In genomic region chr17:17180141-17180603, GRCh38 we compare ENCODE assay signal across 11 cellular contexts. TPM values are rescaled to one million over a fixed set of nuclear protein-coding genes. Genes with fewer than 3 reads are reported as not detected.
DNase-seq lines count a peak whose midpoint lies in the region; ATAC-seq and TF ChIP-seq lines count a peak whose summit lies in the region.
"Had no signal": no experiment of that assay in that cellular context is flagged by ENCODE, and none has a peak within 500 bp of the region (broad histone marks: within the 10 kb centered on the region; RNA-seq: fewer than 3 reads in every experiment).

No MANE protein-coding gene starts in this region.

- CTCF ChIA-PET in activated CD4-positive, alpha-beta memory T cell treated with anti-CD3 and anti-CD28 coated beads for 36 hours (lab: Charles Lee), result interaction anchor here (0.7 to 1.4 kb wide), 2 partner anchors 38 to 180 kb away, joined by 3 to 4 read pairs; no protein-coding TSS in a partner anchor

- intact Hi-C loops in activated CD4-positive, alpha-beta memory T cell treated with anti-CD3 and anti-CD28 coated beads for 36 hours (cut with micrococcal nuclease), result loop anchor here (10.0 kb wide), 1 partner anchor 65 kb away; no protein-coding TSS in a partner anchor
- intact Hi-C loops in dorsolateral prefrontal cortex (cut with DNase I), result no loop called here

- no peak overlapping the region for H2AFZ ChIP-seq in osteoblast (ENCODE audit: low read length)

- peak; percentile 93 for DNase-seq in G401 (ENCODE audit: low spot score)
- DNase-seq in activated CD4-positive, alpha-beta memory T cell treated with anti-CD3 and anti-CD28 coated beads for 36 hours, result peak; percentile 56
- DNase-seq in dorsolateral prefrontal cortex, result peak; percentile 28 to 83 (median 73)
- DNase-seq in osteoblast (ENCODE audit: insufficient read length, low spot score, missing footprints), result peak; percentile 68
- DNase-seq in HPDE6-E6E7 (ENCODE audit: extremely low spot score), result no peak
- no peak for DNase-seq in MV-4-11 (lab: John Stamatoyannopoulos, UW)
- no peak for DNase-seq in DMS53 treated with DMSO at 0.1 percent for 48 hours (lab: John Stamatoyannopoulos, UW; ENCODE audit: unreplicated experiment)
- DNase-seq: midbrain, NCI-H446 treated with DMSO at 0.1 percent for 48 hours had no signal

- H3K36me3 ChIP-seq in osteoblast (ENCODE audit: insufficient read depth, low read length), result peaks cover 95% of the 10 kb centered on the region

- peaks cover 17% of the 10 kb centered on the region for H4K20me1 ChIP-seq in osteoblast (ENCODE audit: insufficient read depth, low read length)

- peaks cover 48% of the 10 kb centered on the region for H3K36me3 Mint-ChIP-seq in activated CD4-positive, alpha-beta memory T cell treated with anti-CD3 and anti-CD28 coated beads for 36 hours

- no peaks in the 10 kb centered on the region for H3K9me3 Mint-ChIP-seq in activated CD4-positive, alpha-beta memory T cell treated with anti-CD3 and anti-CD28 coated beads for 36 hours

- in situ Hi-C loops in G401 (cut with HindIII; ENCODE audit: low sequenced_read_pairs), result no loop called here

- peaks cover 87% of the 10 kb centered on the region for H3K4me1 Mint-ChIP-seq in activated CD4-positive, alpha-beta memory T cell treated with anti-CD3 and anti-CD28 coated beads for 36 hours (ENCODE audit: low read depth)

- peak overlapping the region; percentile 95 for H3K27ac Mint-ChIP-seq in activated CD4-positive, alpha-beta memory T cell treated with anti-CD3 and anti-CD28 coated beads for 36 hours

- H3K4me3 Mint-ChIP-seq in activated CD4-positive, alpha-beta memory T cell treated with anti-CD3 and anti-CD28 coated beads for 36 hours, result peak overlapping the region; percentile 63

- H3K9me3 ChIP-seq in osteoblast (ENCODE audit: low read depth, low read length), result no peaks in the 10 kb centered on the region
- H3K9me3 ChIP-seq: ascending aorta had no signal

- no peak for TF ChIP-seq CTCF in dorsolateral prefrontal cortex (IDR thresholded peaks at IDR 0.05 in 54 of 56, conservative IDR thresholded peaks at IDR 0.05 in 2 of 56; ENCODE audit: low read depth in 1 of 56, partially characterized antibody in 56 of 56)
- no peak for TF ChIP-seq CTCF in osteoblast (IDR thresholded peaks at IDR 0.05; ENCODE audit: extremely low read depth, low read depth, low read length)

- H3K27ac ChIP-seq in dorsolateral prefrontal cortex (peak overlapping the region in 22 of 59 donors; percentile 1 to 83 (median 36)), osteoblast (ENCODE audit: low read depth, low read length) (no peak overlapping the region)

- H3K27me3 ChIP-seq in dorsolateral prefrontal cortex, result no peaks in the 10 kb centered on the region
- H3K27me3 ChIP-seq in osteoblast (ENCODE audit: insufficient read depth, low read length), result no peaks in the 10 kb centered on the region
- H3K27me3 ChIP-seq: ascending aorta had no signal

- H3K4me1 ChIP-seq in osteoblast (ENCODE audit: insufficient read depth, low read length), result no peaks in the 10 kb centered on the region

- H3K27me3 Mint-ChIP-seq in activated CD4-positive, alpha-beta memory T cell treated with anti-CD3 and anti-CD28 coated beads for 36 hours, result no peaks in the 10 kb centered on the region

- H3K79me2 ChIP-seq in osteoblast (ENCODE audit: insufficient read depth, low read length), result no peaks in the 10 kb centered on the region

- H3K4me3 ChIP-seq in dorsolateral prefrontal cortex (no peak overlapping the region), osteoblast (ENCODE audit: insufficient read depth, low read length) (no peak overlapping the region)
- H3K4me3 ChIP-seq: ascending aorta had no signal

- POLR2A ChIA-PET in activated CD4-positive, alpha-beta memory T cell treated with anti-CD3 and anti-CD28 coated beads for 36 hours (lab: Charles Lee), result no interaction called here

- H3K4me2 ChIP-seq in osteoblast (ENCODE audit: insufficient read depth, low read length), result no peak overlapping the region

- ATAC-seq in HG02798 (IDR thresholded peaks at IDR 0.05; ENCODE audit: poor library complexity, unreplicated experiment), result no peak

RNA-seq across cellular contexts. Expression of gene PLD6, which starts 26.0 kb away (rescaled TPM):
- total RNA-seq in G401 (2014; rRNA removed; shearing (Covaris generic)), result 12.4 and 16.2 TPM in 2 replicates
- total RNA-seq in activated CD4-positive, alpha-beta memory T cell treated with anti-CD3 and anti-CD28 coated beads for 36 hours, result 1 to 10 TPM; 9.3 to 9.4 TPM
- total RNA-seq in dorsolateral prefrontal cortex (10 to 100 TPM in 57 of 120 experiments, 1 to 10 TPM in 63; 5.7 to 19.4 (median 9.9) TPM), osteoblast (1.4 and 2.7 TPM in 2 replicates)

RNA-seq across cellular contexts. Expression of gene FLCN, which starts 56.8 kb away (rescaled TPM):
- total RNA-seq in G401 (2014; rRNA removed; shearing (Covaris generic)), result 66.2 and 75.3 TPM in 2 replicates
- total RNA-seq in activated CD4-positive, alpha-beta memory T cell treated with anti-CD3 and anti-CD28 coated beads for 36 hours, result 10 to 100 TPM; 24.0 to 24.6 TPM
- total RNA-seq in dorsolateral prefrontal cortex (100 to 1,000 TPM in 109 of 120 experiments, 10 to 100 TPM in 11; 77.5 to 263 (median 146) TPM), osteoblast (104 and 174 TPM in 2 replicates)

Comparison
In these comparisons a context has a peak if more than half of its experiments do, and no peak if none do; other contexts are left out.
1. DNase-seq: peak in G401 (single experiment), activated CD4-positive, alpha-beta memory T cell treated with anti-CD3 and anti-CD28 coated beads for 36 hours (single experiment), dorsolateral prefrontal cortex (10 of 10) and osteoblast (single experiment); none in HPDE6-E6E7 (single experiment), MV-4-11 (single experiment) and DMS53 treated with DMSO at 0.1 percent for 48 hours (single experiment).